Comparison of ENCODE assay signal across 13 cellular contexts in genomic region chr12:25585021-25585523, GRCh38. TPM values are rescaled to one million over a fixed set of nuclear protein-coding genes. Genes with fewer than 3 reads are reported as not detected.
DNase-seq lines count a peak whose midpoint lies in the region; ATAC-seq and TF ChIP-seq lines count a peak whose summit lies in the region.
"Had no signal": no experiment of that assay in that cellular context is flagged by ENCODE, and none has a peak within 500 bp of the region (broad histone marks: within the 10 kb centered on the region; RNA-seq: fewer than 3 reads in every experiment).

No MANE protein-coding gene starts in this region.

- H3K9me3 ChIP-seq in cardiac muscle cell (ENCODE audit: low read depth), result no peaks in the 10 kb centered on the region
- no peaks in the 10 kb centered on the region for H3K9me3 ChIP-seq in prostate gland
- H3K9me3 ChIP-seq: ascending aorta had no signal

- no peak overlapping the region for H3K4me3 Mint-ChIP-seq in activated T-helper 1 cell treated with anti-CD3 and anti-CD28 coated beads, Interleukin-12 subunit alpha, Interleukin-12 subunit beta, Interleukin-2, Interleukin-4 antibody, amounts not matched to agents 30 ng/mL and 10 ng/mL and 1 ng/mL, durations not matched to agents 14 hours and 24 hours and 36 hours
- H3K4me3 Mint-ChIP-seq: CD4-positive, CD25-positive, alpha-beta regulatory T cell; natural killer cell treated with Interleukin-12 subunit alpha and Interleukin-12 subunit beta and Interleukin-15 and Interleukin-18, amount 100 ng/mL, for 72 hours had no signal

- intact Hi-C loops in prostate gland (cut with DNase I), result no loop called here
- intact Hi-C loops in activated T-helper 1 cell treated with anti-CD3 and anti-CD28 coated beads, Interleukin-12 subunit alpha, Interleukin-12 subunit beta, Interleukin-2, Interleukin-4 antibody, amounts not matched to agents 30 ng/mL and 10 ng/mL and 1 ng/mL, durations not matched to agents 14 hours and 24 hours and 36 hours (cut with micrococcal nuclease), result no loop called here

- no peak for ATAC-seq in GM21786 (IDR thresholded peaks at IDR 0.05; ENCODE audit: unreplicated experiment)
- ATAC-seq: natural killer cell treated with Interleukin-12 subunit alpha and Interleukin-12 subunit beta and Interleukin-15 and Interleukin-18, amount 100 ng/mL, for 72 hours had no signal

- TF ChIP-seq CTCF in cardiac muscle cell (IDR thresholded peaks at IDR 0.05; ENCODE audit: low read depth, low read length) (no peak), prostate gland (IDR thresholded peaks at IDR 0.05) (no peak)

- H3K9me3 Mint-ChIP-seq in activated T-helper 1 cell treated with anti-CD3 and anti-CD28 coated beads, Interleukin-12 subunit alpha, Interleukin-12 subunit beta, Interleukin-2, Interleukin-4 antibody, amounts not matched to agents 30 ng/mL and 10 ng/mL and 1 ng/mL, durations not matched to agents 14 hours and 24 hours and 36 hours, result peaks cover 22% of the 10 kb centered on the region

- H3K27me3 ChIP-seq in cardiac muscle cell (no peaks in the 10 kb centered on the region), prostate gland (replicated peaks; ENCODE audit: insufficient read depth) (no peaks in the 10 kb centered on the region)
- H3K27me3 ChIP-seq: ascending aorta had no signal

- no peaks in the 10 kb centered on the region for H3K36me3 ChIP-seq in cardiac muscle cell
- H3K36me3 ChIP-seq in prostate gland, result no peaks in the 10 kb centered on the region
- H3K36me3 ChIP-seq: ascending aorta had no signal

- DNase-seq in EH (ENCODE audit: low read depth) (peak; percentile 59), astrocyte of the hippocampus (ENCODE audit: low read depth, low spot score) (peak; percentile 87), cardiac muscle cell (ENCODE audit: low read depth in 1 of 2, low spot score in 1 of 2) (peak in 1 of 2 donors; percentile 96), prostate gland (ENCODE audit: low spot score) (peak; percentile 79), NCI-H510A (lab: John Stamatoyannopoulos, UW) (no peak), islet precursor cell (no peak)
- no peak for DNase-seq in activated T-helper 1 cell treated with anti-CD3 and anti-CD28 coated beads, Interleukin-12 subunit alpha, Interleukin-12 subunit beta, Interleukin-2, Interleukin-4 antibody, amounts not matched to agents 30 ng/mL and 10 ng/mL and 1 ng/mL, durations not matched to agents 14 hours and 24 hours and 36 hours (ENCODE audit: low spot score)
- DNase-seq: activated CD8-positive, alpha-beta memory T cell treated with anti-CD3 and anti-CD28 coated beads for 24 hours; CD4-positive, CD25-positive, alpha-beta regulatory T cell; NCI-H446 treated with DMSO at 0.1 percent for 48 hours had no signal

- no peak overlapping the region for H3K4me3 ChIP-seq in cardiac muscle cell
- no peak overlapping the region for H3K4me3 ChIP-seq in prostate gland
- H3K4me3 ChIP-seq: ascending aorta had no signal

- WGBS in prostate gland, result 12% methylated on average over 2 of the region's 2 CpGs

- peak overlapping the region; percentile 16 for H3K27ac ChIP-seq in cardiac muscle cell
- no peak overlapping the region for H3K27ac ChIP-seq in prostate gland
- H3K27ac ChIP-seq: ascending aorta had no signal

- TF ChIP-seq POLR2A in prostate gland (IDR thresholded peaks at IDR 0.05), result no peak

- peaks cover 18% of the 10 kb centered on the region for H3K4me1 Mint-ChIP-seq in activated T-helper 1 cell treated with anti-CD3 and anti-CD28 coated beads, Interleukin-12 subunit alpha, Interleukin-12 subunit beta, Interleukin-2, Interleukin-4 antibody, amounts not matched to agents 30 ng/mL and 10 ng/mL and 1 ng/mL, durations not matched to agents 14 hours and 24 hours and 36 hours (ENCODE audit: low read depth)

- no peak overlapping the region for H3K27ac Mint-ChIP-seq in activated T-helper 1 cell treated with anti-CD3 and anti-CD28 coated beads, Interleukin-12 subunit alpha, Interleukin-12 subunit beta, Interleukin-2, Interleukin-4 antibody, amounts not matched to agents 30 ng/mL and 10 ng/mL and 1 ng/mL, durations not matched to agents 14 hours and 24 hours and 36 hours
- H3K27ac Mint-ChIP-seq: CD4-positive, CD25-positive, alpha-beta regulatory T cell; natural killer cell treated with Interleukin-12 subunit alpha and Interleukin-12 subunit beta and Interleukin-15 and Interleukin-18, amount 100 ng/mL, for 72 hours had no signal

- H3K4me1 ChIP-seq in cardiac muscle cell (ENCODE audit: low read depth), result peaks cover 6% of the 10 kb centered on the region
- H3K4me1 ChIP-seq in prostate gland (replicated peaks), result no peaks in the 10 kb centered on the region
- H3K4me1 ChIP-seq: ascending aorta had no signal

- H3K36me3 Mint-ChIP-seq in activated T-helper 1 cell treated with anti-CD3 and anti-CD28 coated beads, Interleukin-12 subunit alpha, Interleukin-12 subunit beta, Interleukin-2, Interleukin-4 antibody, amounts not matched to agents 30 ng/mL and 10 ng/mL and 1 ng/mL, durations not matched to agents 14 hours and 24 hours and 36 hours (ENCODE audit: low read depth), result peaks cover 11% of the 10 kb centered on the region
- H3K36me3 Mint-ChIP-seq: CD4-positive, CD25-positive, alpha-beta regulatory T cell had no signal

- no peaks in the 10 kb centered on the region for H3K27me3 Mint-ChIP-seq in activated T-helper 1 cell treated with anti-CD3 and anti-CD28 coated beads, Interleukin-12 subunit alpha, Interleukin-12 subunit beta, Interleukin-2, Interleukin-4 antibody, amounts not matched to agents 30 ng/mL and 10 ng/mL and 1 ng/mL, durations not matched to agents 14 hours and 24 hours and 36 hours (ENCODE audit: insufficient read depth)
- H3K27me3 Mint-ChIP-seq: natural killer cell treated with Interleukin-12 subunit alpha and Interleukin-12 subunit beta and Interleukin-15 and Interleukin-18, amount 100 ng/mL, for 72 hours had no signal

RNA-seq across cellular contexts. Expression of gene LMNTD1, which starts 32.0 kb away (rescaled TPM):
- total RNA-seq in cardiac muscle cell, result not detected in 2 replicates
- 0.69 TPM in 1 of 2 replicates, not detected in the other for polyA plus RNA-seq in cardiac muscle cell
- 1 to 10 TPM in 1 of 2 donors, not detected in 1; 3.5 TPM for total RNA-seq in prostate gland
- not detected in 2 replicates for total RNA-seq in activated T-helper 1 cell treated with anti-CD3 and anti-CD28 coated beads, Interleukin-12 subunit alpha, Interleukin-12 subunit beta, Interleukin-2, Interleukin-4 antibody, amounts not matched to agents 30 ng/mL and 10 ng/mL and 1 ng/mL, durations not matched to agents 14 hours and 24 hours and 36 hours
- total RNA-seq: ascending aorta; CD4-positive, CD25-positive, alpha-beta regulatory T cell; natural killer cell treated with Interleukin-12 subunit alpha and Interleukin-12 subunit beta and Interleukin-15 and Interleukin-18, amount 100 ng/mL, for 72 hours had no signal
- polyA plus RNA-seq: CD4-positive, CD25-positive, alpha-beta regulatory T cell had no signal

Comparison
In these comparisons a context has a peak if more than half of its experiments do, and no peak if none do; other contexts are left out.
1. DNase-seq: peak in EH (single experiment), astrocyte of the hippocampus (single experiment) and prostate gland (single experiment); none in NCI-H510A (single experiment), activated T-helper 1 cell treated with anti-CD3 and anti-CD28 coated beads, Interleukin-12 subunit alpha, Interleukin-12 subunit beta, Interleukin-2, Interleukin-4 antibody, amounts not matched to agents 30 ng/mL and 10 ng/mL and 1 ng/mL, durations not matched to agents 14 hours and 24 hours and 36 hours (single experiment) and islet precursor cell (single experiment).